8 cellular contexts compared by ENCODE assay signal in the genomic region with DNA sequence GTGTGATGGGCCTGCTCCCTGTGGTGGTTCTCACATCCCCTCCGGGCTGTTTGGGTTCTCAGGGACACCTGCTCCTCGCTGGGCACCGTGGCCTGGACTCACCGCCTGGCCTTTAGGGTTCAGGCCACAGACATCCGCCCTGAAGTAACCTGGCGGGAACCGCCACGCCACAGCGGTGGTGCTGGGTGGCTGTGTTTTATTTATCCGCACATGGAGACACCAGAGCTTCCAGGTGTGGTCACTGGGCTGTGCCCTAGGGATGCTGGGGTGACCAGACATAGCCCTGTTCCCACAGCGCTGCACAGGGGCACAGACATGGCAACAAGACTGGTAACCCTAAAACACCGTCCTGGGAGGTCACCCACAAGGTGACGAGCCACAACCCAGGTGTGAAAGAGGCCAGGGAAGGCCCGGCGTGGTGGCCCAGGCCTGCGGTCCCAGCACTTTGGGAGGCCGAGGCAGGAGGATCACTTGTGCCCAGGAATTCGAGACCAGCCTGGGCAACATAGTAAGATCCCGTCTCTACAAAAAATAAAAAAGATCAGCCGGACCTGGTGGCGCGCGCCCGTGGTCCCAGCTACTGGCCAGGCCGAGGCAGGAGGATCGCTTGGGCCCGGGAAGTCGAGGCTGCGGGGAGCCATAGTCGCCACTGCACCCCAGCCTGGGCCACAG. TPM values are rescaled to one million over a fixed set of nuclear protein-coding genes. Genes with fewer than 3 reads are reported as not detected.
DNase-seq lines count a peak whose midpoint lies in the region; ATAC-seq and TF ChIP-seq lines count a peak whose summit lies in the region.

No MANE protein-coding gene starts in this region.

- 87 to 92% methylated on average over 30 of the region's 30 CpGs for WGBS in heart right ventricle, 2 donors

- H3K9me3 ChIP-seq in heart right ventricle (no peaks in the 10 kb centered on the region), muscle layer of colon (ENCODE audit: low read length) (no peaks in the 10 kb centered on the region)

- H3K9ac ChIP-seq in muscle layer of colon (ENCODE audit: low read length) = no peak overlapping the region

- DNase-seq in heart right ventricle (no peak), Right ventricle myocardium superior (no peak), caudate nucleus (lab: John Stamatoyannopoulos, UW) (no peak)
- no peak for DNase-seq in NK-92 treated with Interleukin-12 subunit alpha and Interleukin-12 subunit beta, amount 100 ng/mL, for 24 hours (lab: John Stamatoyannopoulos, UW)

- ATAC-seq in heart right ventricle (peak in 1 of 8 donors; percentile 36), Right ventricle myocardium superior (ENCODE audit: poor library complexity) (no peak), GM21515 (IDR thresholded peaks at IDR 0.05; ENCODE audit: unreplicated experiment) (no peak), GM21390 (IDR thresholded peaks at IDR 0.05; ENCODE audit: unreplicated experiment) (no peak), HG03442 (IDR thresholded peaks at IDR 0.05; ENCODE audit: unreplicated experiment) (no peak)

- TF ChIP-seq CTCF in heart right ventricle (IDR thresholded peaks at IDR 0.05) = no peak

- intact Hi-C loops in heart right ventricle (cut with DNase I) = no loop called here
- intact Hi-C loops in Right ventricle myocardium superior (cut with DNase I) = no loop called here

- H3K4me1 ChIP-seq in heart right ventricle (peaks cover 2 to 30% (median 9%) of the 10 kb centered on the region in 9 donors), muscle layer of colon (ENCODE audit: insufficient read depth, low read length) (peaks cover 5% of the 10 kb centered on the region)

- peaks cover 0 to 27% (median 0%) of the 10 kb centered on the region in 9 donors for H3K36me3 ChIP-seq in heart right ventricle
- H3K36me3 ChIP-seq in muscle layer of colon (ENCODE audit: insufficient read depth, low read length) = no peaks in the 10 kb centered on the region

- H3K27me3 ChIP-seq in heart right ventricle = peaks cover 0 to 15% (median 0%) of the 10 kb centered on the region in 7 donors
- peaks cover 0 to 11% of the 10 kb centered on the region in 2 donors for H3K27me3 ChIP-seq in muscle layer of colon (ENCODE audit: control insufficient read depth in 1 of 2, insufficient read depth in 2 of 2, low read length in 2 of 2)

- H3K27ac ChIP-seq in heart right ventricle (peak overlapping the region in 9 of 10 donors; percentile 0 to 86 (median 70)), caudate nucleus (ENCODE audit: low read depth, low read length) (peak overlapping the region; percentile 73), muscle layer of colon (ENCODE audit: low read depth, low read length) (peak overlapping the region; percentile 62)

- H3K4me3 ChIP-seq in heart right ventricle (peak overlapping the region; percentile 41 to 81 (median 66)), muscle layer of colon (ENCODE audit: low read depth in 1 of 2, low read length in 2 of 2) (peak overlapping the region; percentile 54 to 89)

RNA-seq across cellular contexts. Expression of gene HSBP1L1, which starts 0.6 kb away (rescaled TPM):
- 10 to 100 TPM in 2 of 10 donors, 1 to 10 TPM in 8; 4.1 to 12.9 (median 6.4) TPM for total RNA-seq in heart right ventricle
- polyA plus RNA-seq in heart right ventricle = 10 to 100 TPM in 1 of 2 donors, 1 to 10 TPM in 1; 3.8 to 56.5 TPM
- 13.8 TPM for total RNA-seq in Right ventricle myocardium superior

RNA-seq across cellular contexts. Expression of gene SLC66A2, which starts 12.3 kb away (rescaled TPM):
- 10 to 100 TPM; 21.4 to 31.0 (median 23.5) TPM for total RNA-seq in heart right ventricle
- polyA plus RNA-seq in heart right ventricle = 10 to 100 TPM; 28.4 to 32.3 TPM
- 25.4 TPM for total RNA-seq in Right ventricle myocardium superior

RNA-seq across cellular contexts. Expression of gene TXNL4A, which starts 24.6 kb away (rescaled TPM):
- total RNA-seq in heart right ventricle = 100 to 1,000 TPM in 1 of 10 donors, 10 to 100 TPM in 9; 63.3 to 115 (median 87.2) TPM
- polyA plus RNA-seq in heart right ventricle = 100 to 1,000 TPM; 115 to 144 TPM
- total RNA-seq in Right ventricle myocardium superior = 78.2 TPM
